Comparison of ENCODE assay signal across 24 cellular contexts in genomic region chr4:11261066-11261850, GRCh38.
"Had no signal": no experiment of that assay in that cellular context is flagged by ENCODE, and none has a peak within 500 bp of the region (broad histone marks: within the 10 kb centered on the region; RNA-seq: fewer than 3 reads in every experiment).

No MANE protein-coding gene starts in this region.

- H3K9ac ChIP-seq: KMS-11 had no signal

- H3K4me3 ChIP-seq: K562, SJSA1, SK-N-MC had no signal

- H3K9me3 Mint-ChIP-seq: IgD-negative memory B cell had no signal

- DNase-seq: Kasumi-1, MM.1S, NCI-H1092 treated with DMSO at 0.1 percent for 48 hours, NCI-H1417, NCI-H1436 treated with DMSO at 0.1 percent for 48 hours, NCI-H1694, NCI-H187 treated with DMSO at 0.1 percent for 48 hours, NCI-H2081 treated with DMSO at 0.1 percent for 48 hours, NCI-H2171, NCI-H226, NCI-H446, NCI-H510A, NCI-H524 treated with DMSO at 0.1 percent for 48 hours, NCI-H69, NCI-H774, Right ventricle myocardium superior, RPMI8226, SIG-M5 had no signal

- H3K27ac ChIP-seq: HL-60, KMS-11, SJSA1, SK-N-MC had no signal

- H3K4me2 ChIP-seq: KMS-11 had no signal

- H3K27me3 ChIP-seq: SJSA1 had no signal

- H3K4me1 Mint-ChIP-seq: IgD-negative memory B cell had no signal

- H3K9me3 ChIP-seq: SJSA1 had no signal

- H3K36me3 ChIP-seq: SJSA1 had no signal

- H3K27ac Mint-ChIP-seq: IgD-negative memory B cell had no signal

- H3K4me1 ChIP-seq: SJSA1 had no signal
